ENCODE assay signal across 8 cellular contexts in the genomic region with DNA sequence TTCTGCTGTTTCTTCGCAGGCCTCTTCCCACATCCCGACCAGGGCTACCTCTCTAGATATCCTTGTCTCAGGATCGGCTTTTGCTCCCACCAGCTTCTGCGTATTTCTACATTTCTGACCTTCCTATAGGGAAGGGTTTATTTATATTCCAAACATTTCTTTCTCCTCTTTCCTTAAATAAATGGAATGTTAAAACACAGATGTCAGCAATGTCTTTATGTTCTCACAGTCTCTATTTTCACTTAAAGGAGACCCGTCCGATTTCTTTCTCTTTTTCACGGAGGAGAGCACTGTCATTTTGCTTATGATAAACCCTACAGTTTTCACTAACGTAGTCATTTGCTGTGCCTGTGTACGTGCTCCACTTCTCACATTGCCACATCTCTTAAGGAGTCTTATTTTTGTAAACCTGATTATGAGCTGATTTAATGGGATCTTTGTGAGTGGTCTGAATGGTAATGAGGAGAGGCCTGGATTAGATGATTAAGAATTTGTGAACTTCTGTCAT. TPM values are rescaled to one million over a fixed set of nuclear protein-coding genes. Genes with fewer than 3 reads are reported as not detected.
DNase-seq lines count a peak whose midpoint lies in the region; ATAC-seq lines count a peak whose summit lies in the region.

No MANE protein-coding gene starts in this region.

- no peak for ATAC-seq in GM21515 (IDR thresholded peaks at IDR 0.05; ENCODE audit: unreplicated experiment)
- ATAC-seq in GM19328 (IDR thresholded peaks at IDR 0.05; ENCODE audit: unreplicated experiment) = no peak

- peak; percentile 9 for DNase-seq in NCI-H2107 treated with DMSO at 0.1 percent for 48 hours (lab: John Stamatoyannopoulos, UW; ENCODE audit: unreplicated experiment)
- DNase-seq in NCI-H2107 (lab: John Stamatoyannopoulos, UW) = no peak
- DNase-seq in KG1 (lab: John Stamatoyannopoulos, UW) = peak; percentile 56
- DNase-seq in astrocyte of the hippocampus (ENCODE audit: low read depth, low spot score) = peak; percentile 12
- peak; percentile 3 for DNase-seq in lung microvascular endothelial cell (ENCODE audit: low read depth in 2 of 2)
- no peak for DNase-seq in effector CD4-positive, alpha-beta T cell

RNA-seq across cellular contexts. Expression of a gene that starts 0.6 kb away (rescaled TPM):
- total RNA-seq in lung microvascular endothelial cell = 1.6 and 4.8 TPM in 2 replicates

RNA-seq across cellular contexts. Expression of a gene that starts 0.8 kb away (rescaled TPM):
- 12.2 and 14.1 TPM in 2 replicates for total RNA-seq in lung microvascular endothelial cell

RNA-seq across cellular contexts. Expression of a gene that starts 32.8 kb away (rescaled TPM):
- 2.4 and 3.4 TPM in 2 replicates for total RNA-seq in lung microvascular endothelial cell

RNA-seq across cellular contexts. Expression of a gene that starts 49.8 kb away (rescaled TPM):
- total RNA-seq in lung microvascular endothelial cell = 2.0 and 2.6 TPM in 2 replicates

Comparison
In these comparisons a context has a peak if more than half of its experiments do, and no peak if none do; other contexts are left out.
1. DNase-seq: peak in NCI-H2107 treated with DMSO at 0.1 percent for 48 hours (single experiment), KG1 (single experiment), astrocyte of the hippocampus (single experiment) and lung microvascular endothelial cell (2 of 2); none in NCI-H2107 (single experiment) and effector CD4-positive, alpha-beta T cell (single experiment).